ENCODE assay signal across 4 cellular contexts in the genomic region with DNA sequence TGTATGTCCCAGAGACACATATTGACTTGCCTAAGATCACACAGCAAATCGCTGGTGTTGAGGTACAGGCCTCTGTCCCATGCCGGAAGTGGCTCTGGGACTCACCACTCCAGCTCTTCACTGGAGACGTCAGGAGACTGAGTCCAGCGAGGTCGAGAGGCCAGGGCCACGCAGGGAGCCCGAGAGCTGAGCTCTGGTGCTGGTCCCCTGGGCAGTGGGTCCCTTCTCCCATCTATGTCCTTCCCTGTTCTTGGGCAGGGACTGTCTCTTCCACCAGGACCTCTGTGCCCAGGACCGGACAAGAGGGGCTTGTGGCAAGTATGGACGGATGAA.
"Had no signal": no experiment of that assay in that cellular context is flagged by ENCODE, and none has a peak within 500 bp of the region (broad histone marks: within the 10 kb centered on the region; RNA-seq: fewer than 3 reads in every experiment).

No MANE protein-coding gene starts in this region.

- H3K9me3 ChIP-seq: mucosa of descending colon, pancreas, tibial nerve had no signal

- H3K36me3 ChIP-seq: pancreas, tibial nerve had no signal

- H3K4me3 ChIP-seq: mucosa of descending colon, pancreas, tibial nerve had no signal

- H3K27me3 ChIP-seq: pancreas, tibial nerve had no signal

- DNase-seq: activated B cell treated with CpG ODN at 0.5 μM for 24 hours had no signal

- H3K27ac ChIP-seq: pancreas had no signal

- H3K4me1 ChIP-seq: pancreas had no signal
